8 cellular contexts compared by ENCODE assay signal in the genomic region with DNA sequence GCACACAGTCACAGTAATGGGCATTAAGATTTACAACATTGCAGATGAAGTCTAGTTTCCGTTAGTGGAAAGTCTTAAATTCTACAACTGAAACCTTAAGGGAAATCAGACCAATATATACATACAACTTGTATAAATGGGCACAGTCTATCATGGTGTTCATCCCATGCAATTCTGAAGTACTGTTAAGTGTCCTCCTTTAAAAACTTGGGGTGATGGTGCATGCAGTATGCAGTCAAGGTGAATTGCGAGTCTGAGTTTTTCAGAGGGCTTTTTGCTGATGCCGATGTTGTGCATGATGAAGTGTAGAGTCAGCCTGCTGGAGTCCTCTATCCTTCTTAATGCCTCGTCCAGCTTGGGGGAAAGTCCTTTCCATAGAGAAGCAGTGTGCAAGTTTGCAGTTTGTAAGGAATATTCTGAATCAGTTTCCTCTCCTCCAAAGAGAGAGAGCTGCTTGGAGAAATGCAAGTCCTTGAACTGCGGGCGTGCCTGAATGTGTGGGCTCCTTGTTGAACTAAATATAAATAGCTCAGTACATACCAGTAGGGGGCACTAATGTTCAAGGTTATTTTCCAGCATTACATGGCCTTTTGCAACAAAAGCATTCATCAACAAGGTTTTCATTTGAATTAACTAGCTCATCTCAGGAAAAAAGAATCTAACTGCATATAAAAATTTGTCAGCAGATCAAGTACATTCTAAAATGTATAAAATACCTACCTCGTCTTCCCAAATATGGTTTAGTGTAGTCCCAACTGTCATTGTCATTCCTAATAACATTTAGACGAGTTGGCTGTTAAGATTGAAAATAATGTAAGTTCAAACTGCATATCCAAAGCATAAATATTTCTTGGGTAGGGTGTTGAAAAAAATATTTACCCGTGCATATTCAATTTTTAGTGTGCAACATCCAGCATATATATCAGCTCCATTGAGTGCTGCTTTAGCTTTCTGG. TPM values are rescaled to one million over a fixed set of nuclear protein-coding genes. Genes with fewer than 3 reads are reported as not detected.
DNase-seq lines count a peak whose midpoint lies in the region; ATAC-seq, FAIRE-seq and TF ChIP-seq lines count a peak whose summit lies in the region.

No MANE protein-coding gene starts in this region.

- H3K27ac ChIP-seq in kidney (ENCODE audit: low read depth in 2 of 2, low read length in 2 of 2): no peak overlapping the region

- H3K4me3 ChIP-seq in AG04449 (ENCODE audit: low read depth, low read length) (no peak overlapping the region), GM12864 (ENCODE audit: low read depth, low read length) (no peak overlapping the region), cardiac fibroblast (replicated peaks in 1 of 2; ENCODE audit: low read depth in 2 of 2, low read length in 2 of 2) (no peak overlapping the region), kidney (ENCODE audit: low read length in 2 of 2) (no peak overlapping the region)

- ATAC-seq in stimulated activated effector memory CD8-positive, alpha-beta T cell treated with anti-CD3 and anti-CD28 coated beads, Interleukin-12 subunit alpha, Interleukin-12 subunit beta, amount 100 ng/mL, for 72 hours: peak; percentile 84
- ATAC-seq in HG03039 (IDR thresholded peaks at IDR 0.05; ENCODE audit: unreplicated experiment): no peak

- TF ChIP-seq CTCF in AG04449 (IDR thresholded peaks at IDR 0.05; ENCODE audit: insufficient read depth, low read length, missing control alignments) (peak; percentile 43), GM12864 (IDR thresholded peaks at IDR 0.05; ENCODE audit: low read depth, low read length, missing control alignments) (peak; percentile 47), cardiac fibroblast (IDR thresholded peaks at IDR 0.05; ENCODE audit: low read depth, low read length) (peak; percentile 51), kidney (IDR thresholded peaks at IDR 0.05; ENCODE audit: borderline replicate concordance, extremely low read depth, insufficient read depth) (peak; percentile 69)

- peaks cover 6 to 17% of the 10 kb centered on the region in 2 donors for H3K36me3 ChIP-seq in kidney (ENCODE audit: control insufficient read depth in 1 of 2, insufficient read depth in 2 of 2, low read length in 2 of 2)

- no peaks in the 10 kb centered on the region for H3K4me1 ChIP-seq in kidney (ENCODE audit: control insufficient read depth in 1 of 2, insufficient read depth in 1 of 2, low read depth in 1 of 2, low read length in 2 of 2)

- no peak overlapping the region for H3K9ac ChIP-seq in kidney (ENCODE audit: low read length in 2 of 2)

- DNase-seq in AG04449 (ENCODE audit: low read depth, low spot score) (peak; percentile 26), GM12864 (ENCODE audit: low read depth) (peak; percentile 62), MV-4-11 (lab: John Stamatoyannopoulos, UW) (peak; percentile 77), SHP77 (lab: John Stamatoyannopoulos, UW) (peak; percentile 56 to 67), cardiac fibroblast (ENCODE audit: low read depth in 2 of 2) (peak; percentile 88 to 89), kidney (no peak)
- peak in 1 of 2 donors; percentile 61 for DNase-seq in stimulated activated effector memory CD8-positive, alpha-beta T cell treated with anti-CD3 and anti-CD28 coated beads, Interleukin-12 subunit alpha, Interleukin-12 subunit beta, amount 100 ng/mL, for 72 hours (ENCODE audit: low spot score in 2 of 2)

- no peaks in the 10 kb centered on the region for H3K9me3 Mint-ChIP-seq in stimulated activated effector memory CD8-positive, alpha-beta T cell treated with anti-CD3 and anti-CD28 coated beads, Interleukin-12 subunit alpha, Interleukin-12 subunit beta, amount 100 ng/mL, for 72 hours

- FAIRE-seq in kidney (lab: Jason Lieb, UNC): peak; percentile 44

- CTCF ChIA-PET in AG04449 (lab: Yijun Ruan, JAX): interaction anchor here (0.7 to 16.2 kb wide), 43 partner anchors 9 to 657 kb away, joined by 3 to 321 read pairs (median 6); partner anchors contain the start of genes GALM, HNRNPLL, RMDN2 and SRSF7

- POLR2A ChIA-PET in AG04449 (lab: Yijun Ruan, JAX): interaction anchor here (0.8 to 1.4 kb wide), 2 partner anchors 161 to 170 kb away, joined by 3 to 11 read pairs; partner anchors contain the start of gene SRSF7

- H3K9me3 ChIP-seq in kidney (ENCODE audit: control insufficient read depth in 1 of 2, low read length in 2 of 2): no peaks in the 10 kb centered on the region

- H3K4me3 Mint-ChIP-seq in stimulated activated effector memory CD8-positive, alpha-beta T cell treated with anti-CD3 and anti-CD28 coated beads, Interleukin-12 subunit alpha, Interleukin-12 subunit beta, amount 100 ng/mL, for 72 hours: no peak overlapping the region

- peaks cover 100% of the 10 kb centered on the region for H3K36me3 Mint-ChIP-seq in stimulated activated effector memory CD8-positive, alpha-beta T cell treated with anti-CD3 and anti-CD28 coated beads, Interleukin-12 subunit alpha, Interleukin-12 subunit beta, amount 100 ng/mL, for 72 hours

- peaks cover 20% of the 10 kb centered on the region for H3K4me1 Mint-ChIP-seq in stimulated activated effector memory CD8-positive, alpha-beta T cell treated with anti-CD3 and anti-CD28 coated beads, Interleukin-12 subunit alpha, Interleukin-12 subunit beta, amount 100 ng/mL, for 72 hours

- intact Hi-C loops in kidney (cut with DNase I): loop anchor here (10.0 kb wide), 1 partner anchor 143 kb away; no protein-coding TSS in a partner anchor

- H3K27ac Mint-ChIP-seq in stimulated activated effector memory CD8-positive, alpha-beta T cell treated with anti-CD3 and anti-CD28 coated beads, Interleukin-12 subunit alpha, Interleukin-12 subunit beta, amount 100 ng/mL, for 72 hours: no peak overlapping the region

RNA-seq across cellular contexts. Expression of gene HNRNPLL, which starts 21.3 kb away (rescaled TPM):
- 51.0 TPM for total RNA-seq in kidney
- 15.5 TPM for polyA plus RNA-seq in kidney (ENCODE audit: insufficient read depth, low read depth, low replicate concordance)
